ENCODE assay signal across 8 cellular contexts in the genomic region with DNA sequence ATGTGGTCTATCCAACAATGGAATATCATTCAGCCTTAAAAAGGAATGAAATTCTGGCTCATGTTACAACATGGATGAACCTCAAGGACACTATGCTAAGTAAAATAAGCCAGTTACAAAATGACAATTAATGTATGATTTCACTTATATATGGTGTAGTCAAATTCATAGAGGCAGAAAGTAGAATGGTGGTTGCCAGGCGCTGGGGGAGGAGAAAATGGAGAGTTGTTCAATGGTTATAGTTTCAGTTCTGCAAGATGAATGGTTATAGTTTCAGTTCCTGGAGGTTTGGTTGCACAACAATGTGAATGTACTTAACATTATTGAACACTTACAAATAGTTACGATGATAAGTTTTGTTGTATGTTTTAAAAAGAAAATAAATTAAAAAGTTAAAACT.
DNase-seq lines count a peak whose midpoint lies in the region; ATAC-seq and TF ChIP-seq lines count a peak whose summit lies in the region.

No MANE protein-coding gene starts in this region.

- H3K9me3 Mint-ChIP-seq in activated B cell treated with CpG ODN at 0.5 μM for 24 hours: peaks cover 23% of the 10 kb centered on the region

- peak overlapping the region; percentile 52 for H3K4me3 Mint-ChIP-seq in activated B cell treated with CpG ODN at 0.5 μM for 24 hours

- H3K79me2 ChIP-seq in mesendoderm (ENCODE audit: control insufficient read depth, insufficient read depth, low read length) (no peaks in the 10 kb centered on the region), GM23248 (ENCODE audit: insufficient read depth) (no peaks in the 10 kb centered on the region)

- no peak overlapping the region for H3K9ac ChIP-seq in mesendoderm (ENCODE audit: low read length)
- no peak overlapping the region for H3K9ac ChIP-seq in GM23248

- no peak overlapping the region for H2BK5ac ChIP-seq in mesendoderm (ENCODE audit: low read length)

- H3K27me3 ChIP-seq in ascending aorta: no peaks in the 10 kb centered on the region
- H3K27me3 ChIP-seq in mesendoderm (ENCODE audit: insufficient read depth, low read length, poor library complexity): no peaks in the 10 kb centered on the region
- no peaks in the 10 kb centered on the region for H3K27me3 ChIP-seq in GM23248 (replicated peaks; ENCODE audit: insufficient read depth)

- no peak overlapping the region for H3K23ac ChIP-seq in mesendoderm (ENCODE audit: low read length)

- no peak overlapping the region for H2AFZ ChIP-seq in GM23248

- H3K9me2 ChIP-seq in GM23248 (ENCODE audit: insufficient read depth): no peaks in the 10 kb centered on the region

- H4K5ac ChIP-seq in mesendoderm (ENCODE audit: low read length): no peak overlapping the region

- CTCF ChIA-PET in activated B cell treated with CpG ODN at 0.5 μM for 24 hours (lab: Charles Lee): interaction anchor here (1.5 kb wide), 1 partner anchor 29 kb away, joined by 4 read pairs; no protein-coding TSS in a partner anchor

- H3K4me3 ChIP-seq in ascending aorta (no peak overlapping the region), mesendoderm (ENCODE audit: low read length) (no peak overlapping the region), GM23248 (no peak overlapping the region)

- no peak overlapping the region for H2BK15ac ChIP-seq in mesendoderm (replicated peaks; ENCODE audit: low read depth)

- H3K27me3 Mint-ChIP-seq in activated B cell treated with CpG ODN at 0.5 μM for 24 hours: no peaks in the 10 kb centered on the region

- no peak overlapping the region for H3K56ac ChIP-seq in mesendoderm (ENCODE audit: low read length)

- POLR2A ChIA-PET in activated B cell treated with CpG ODN at 0.5 μM for 24 hours (lab: Charles Lee): interaction anchor here (0.8 kb wide), 1 partner anchor 43 kb away, joined by 4 read pairs; no protein-coding TSS in a partner anchor

- no peak overlapping the region for H2AK5ac ChIP-seq in mesendoderm (ENCODE audit: low read length)

- no peaks in the 10 kb centered on the region for H3F3A ChIP-seq in GM23248 (ENCODE audit: insufficient read depth)

- H3K9me3 ChIP-seq in ascending aorta (peaks cover 0 to 18% of the 10 kb centered on the region in 2 donors), GM23248 (ENCODE audit: low read depth) (peaks cover 6% of the 10 kb centered on the region)

- peak overlapping the region; percentile 69 for H3K27ac Mint-ChIP-seq in activated B cell treated with CpG ODN at 0.5 μM for 24 hours

- H3K27ac ChIP-seq in ascending aorta (no peak overlapping the region), mesendoderm (ENCODE audit: low read depth, low read length) (no peak overlapping the region), GM23248 (no peak overlapping the region)

- peaks cover 7% of the 10 kb centered on the region for H3K36me3 Mint-ChIP-seq in activated B cell treated with CpG ODN at 0.5 μM for 24 hours (ENCODE audit: low read depth)

- H3K4me1 Mint-ChIP-seq in activated B cell treated with CpG ODN at 0.5 μM for 24 hours: peaks cover 49% of the 10 kb centered on the region

- in situ Hi-C loops in GM23248 (cut with MboI): loop anchor here (25.0 kb wide), 1 partner anchor 525 kb away; no protein-coding TSS in a partner anchor

- H3K18ac ChIP-seq in mesendoderm (ENCODE audit: low read length): no peak overlapping the region

- H3K4me2 ChIP-seq in mesendoderm (ENCODE audit: low read length): no peak overlapping the region
- no peak overlapping the region for H3K4me2 ChIP-seq in GM23248 (ENCODE audit: unreplicated experiment)

- intact Hi-C loops in activated B cell treated with CpG ODN at 0.5 μM for 24 hours (cut with micrococcal nuclease) (loop anchor here (1.0 to 10.0 kb wide), 3 partner anchors 9 to 288 kb away; no protein-coding TSS in a partner anchor), ascending aorta (cut with DNase I) (no loop called here)

- ATAC-seq in GM18858 (IDR thresholded peaks at IDR 0.05; ENCODE audit: unreplicated experiment) (peak; percentile 98), GM21390 (IDR thresholded peaks at IDR 0.05; ENCODE audit: unreplicated experiment) (peak; percentile 97), HG03159 (IDR thresholded peaks at IDR 0.05; ENCODE audit: unreplicated experiment) (peak; percentile 99), activated B cell treated with CpG ODN at 0.5 μM for 24 hours (ENCODE audit: low read depth) (peak; percentile 95)

- TF ChIP-seq CTCF in activated B cell treated with CpG ODN at 0.5 μM for 24 hours (IDR thresholded peaks at IDR 0.05) (no peak), ascending aorta (IDR thresholded peaks at IDR 0.05) (no peak)

- H4K8ac ChIP-seq in mesendoderm (ENCODE audit: low read depth, low read length): no peak overlapping the region

- DNase-seq in activated B cell treated with CpG ODN at 0.5 μM for 24 hours: no peak
- DNase-seq in DMS53 treated with DMSO at 0.1 percent for 48 hours (lab: John Stamatoyannopoulos, UW; ENCODE audit: unreplicated experiment): no peak
- no peak for DNase-seq in ascending aorta (ENCODE audit: low spot score in 2 of 2)
- no peak for DNase-seq in mesendoderm
- DNase-seq in GM23248: no peak

- no peaks in the 10 kb centered on the region for H3K36me3 ChIP-seq in ascending aorta
- H3K36me3 ChIP-seq in mesendoderm (ENCODE audit: control insufficient read depth, insufficient read depth, low read length): no peaks in the 10 kb centered on the region
- no peaks in the 10 kb centered on the region for H3K36me3 ChIP-seq in GM23248 (ENCODE audit: low read depth)

- no CpG with 5 or more reads among the region's 2 CpGs for WGBS in mesendoderm (ENCODE audit: extremely low coverage, insufficient coverage, low lambda C conversion rate)
- 95% methylated on average over 2 of the region's 2 CpGs for WGBS in GM23248 (ENCODE audit: low coverage in 1 of 2, low lambda C conversion rate in 2 of 2, missing lambda C conversion rate in 2 of 2), 2 experiments

- H3K4me1 ChIP-seq in ascending aorta: no peaks in the 10 kb centered on the region
- no peaks in the 10 kb centered on the region for H3K4me1 ChIP-seq in mesendoderm (ENCODE audit: control insufficient read depth, low read depth, low read length)
- H3K4me1 ChIP-seq in GM23248 (ENCODE audit: insufficient read depth): no peaks in the 10 kb centered on the region

- H3K4ac ChIP-seq in mesendoderm (ENCODE audit: low read depth, low read length): no peak overlapping the region

- no peak overlapping the region for H2BK120ac ChIP-seq in mesendoderm (ENCODE audit: low read depth, low read length)

- H4K20me1 ChIP-seq in GM23248 (ENCODE audit: insufficient read depth): no peaks in the 10 kb centered on the region

- no peaks in the 10 kb centered on the region for H3K79me1 ChIP-seq in mesendoderm (ENCODE audit: low read length)
